In genomic region chr17:80779961-80780380, GRCh38 we compare ENCODE assay signal across 10 cellular contexts.
A peak's percentile ranks its signal among the peaks of the same experiment; 100 is the strongest.
DNase-seq lines count a peak whose midpoint lies in the region; ATAC-seq, FAIRE-seq and TF ChIP-seq lines count a peak whose summit lies in the region.
"Had no signal": no experiment of that assay in that cellular context is flagged by ENCODE, and none has a peak within 500 bp of the region (broad histone marks: within the 10 kb centered on the region; RNA-seq: fewer than 3 reads in every experiment).

No MANE protein-coding gene starts in this region.

- peak overlapping the region in 1 of 2 donors; percentile 19 for H3K9ac ChIP-seq in kidney (ENCODE audit: low read length in 2 of 2)

- in situ Hi-C loops in KBM-7 (cut with MboI; ENCODE audit: low pct_unique_long_range_greater_than_20kb, low sequenced_read_pairs): no loop called here

- H3K4me3 ChIP-seq in BE2C (ENCODE audit: low read depth, low read length) (peak overlapping the region; percentile 43), adrenal gland (no peak overlapping the region), kidney (ENCODE audit: low read length in 2 of 2) (no peak overlapping the region)
- H3K4me3 ChIP-seq: MG63 had no signal

- WGBS in adrenal gland, 4 donors: 56 to 62% (median 58%) methylated on average over 16 of the region's 16 CpGs

- FAIRE-seq in kidney (lab: Jason Lieb, UNC): no peak

- no peaks in the 10 kb centered on the region for H3K9me3 Mint-ChIP-seq in mesothelial cell of epicardium

- peaks cover 29% of the 10 kb centered on the region for H3K4me1 Mint-ChIP-seq in mesothelial cell of epicardium

- no peak overlapping the region for H3K4me3 Mint-ChIP-seq in mesothelial cell of epicardium

- peaks cover 7% of the 10 kb centered on the region for H3K36me3 Mint-ChIP-seq in mesothelial cell of epicardium

- no peak for TF ChIP-seq POLR2A in adrenal gland (IDR thresholded peaks at IDR 0.05)

- H3K36me3 ChIP-seq in BE2C: no peaks in the 10 kb centered on the region
- H3K36me3 ChIP-seq in adrenal gland (replicated peaks in 1 of 2): no peaks in the 10 kb centered on the region
- H3K36me3 ChIP-seq in kidney (ENCODE audit: control insufficient read depth in 1 of 2, insufficient read depth in 2 of 2, low read length in 2 of 2): no peaks in the 10 kb centered on the region

- no peaks in the 10 kb centered on the region for H3K9me3 ChIP-seq in BE2C
- H3K9me3 ChIP-seq in adrenal gland (replicated peaks in 1 of 3): no peaks in the 10 kb centered on the region
- no peaks in the 10 kb centered on the region for H3K9me3 ChIP-seq in kidney (ENCODE audit: control insufficient read depth in 1 of 2, low read length in 2 of 2)
- H3K9me3 ChIP-seq: MG63 had no signal

- no peak for TF ChIP-seq CTCF in BE2C (IDR thresholded peaks at IDR 0.05; ENCODE audit: low read depth, low read length)
- no peak for TF ChIP-seq CTCF in adrenal gland (IDR thresholded peaks at IDR 0.05)
- no peak for TF ChIP-seq CTCF in mesothelial cell of epicardium (IDR thresholded peaks at IDR 0.05; ENCODE audit: unreplicated experiment)
- TF ChIP-seq CTCF in kidney (IDR thresholded peaks at IDR 0.05; ENCODE audit: borderline replicate concordance, extremely low read depth, insufficient read depth): no peak

- H3K27me3 Mint-ChIP-seq in mesothelial cell of epicardium (ENCODE audit: low read depth): no peaks in the 10 kb centered on the region

- DNase-seq in BE2C (peak; percentile 72), KBM-7 (peak; percentile 82), adrenal gland (peak in 4 of 7 donors; percentile 22 to 88 (median 43)), mesothelial cell of epicardium (ENCODE audit: low spot score in 2 of 2, unreplicated experiment in 2 of 2) (no peak), NCI-H526 treated with DMSO at 0.1 percent for 48 hours (lab: John Stamatoyannopoulos, UW) (no peak), kidney (no peak)
- DNase-seq: cerebellar nuclear complex, MG63 had no signal

- H3K27ac ChIP-seq in adrenal gland (peak overlapping the region in 2 of 5 donors; percentile 24 to 64), kidney (ENCODE audit: low read depth in 2 of 2, low read length in 2 of 2) (no peak overlapping the region)

- intact Hi-C loops in adrenal gland (cut with DNase I): no loop called here
- intact Hi-C loops in kidney (cut with DNase I): no loop called here

- H3K27me3 ChIP-seq in BE2C: no peaks in the 10 kb centered on the region
- no peaks in the 10 kb centered on the region for H3K27me3 ChIP-seq in adrenal gland
- H3K27me3 ChIP-seq: MG63 had no signal

- peaks cover 37% of the 10 kb centered on the region for H3K4me1 ChIP-seq in BE2C
- H3K4me1 ChIP-seq in adrenal gland (replicated peaks in 1 of 2): peaks cover 0 to 18% of the 10 kb centered on the region in 2 donors
- H3K4me1 ChIP-seq in kidney (ENCODE audit: control insufficient read depth in 1 of 2, insufficient read depth in 1 of 2, low read depth in 1 of 2, low read length in 2 of 2): peaks cover 5% of the 10 kb centered on the region in 2 donors

- peak overlapping the region; percentile 8 for H3K27ac Mint-ChIP-seq in mesothelial cell of epicardium

- ATAC-seq in HG02610 (IDR thresholded peaks at IDR 0.05; ENCODE audit: unreplicated experiment): no peak
- no peak for ATAC-seq in HG03097 (IDR thresholded peaks at IDR 0.05; ENCODE audit: low FRiP score, unreplicated experiment)

Comparison
In these comparisons a context has a peak if more than half of its experiments do, and no peak if none do; other contexts are left out.
1. DNase-seq: peak in BE2C (single experiment), KBM-7 (single experiment) and adrenal gland (4 of 7); none in mesothelial cell of epicardium (0 of 2), NCI-H526 treated with DMSO at 0.1 percent for 48 hours (single experiment) and kidney (single experiment).